ENCODE assay signal across 8 cellular contexts in the genomic region with DNA sequence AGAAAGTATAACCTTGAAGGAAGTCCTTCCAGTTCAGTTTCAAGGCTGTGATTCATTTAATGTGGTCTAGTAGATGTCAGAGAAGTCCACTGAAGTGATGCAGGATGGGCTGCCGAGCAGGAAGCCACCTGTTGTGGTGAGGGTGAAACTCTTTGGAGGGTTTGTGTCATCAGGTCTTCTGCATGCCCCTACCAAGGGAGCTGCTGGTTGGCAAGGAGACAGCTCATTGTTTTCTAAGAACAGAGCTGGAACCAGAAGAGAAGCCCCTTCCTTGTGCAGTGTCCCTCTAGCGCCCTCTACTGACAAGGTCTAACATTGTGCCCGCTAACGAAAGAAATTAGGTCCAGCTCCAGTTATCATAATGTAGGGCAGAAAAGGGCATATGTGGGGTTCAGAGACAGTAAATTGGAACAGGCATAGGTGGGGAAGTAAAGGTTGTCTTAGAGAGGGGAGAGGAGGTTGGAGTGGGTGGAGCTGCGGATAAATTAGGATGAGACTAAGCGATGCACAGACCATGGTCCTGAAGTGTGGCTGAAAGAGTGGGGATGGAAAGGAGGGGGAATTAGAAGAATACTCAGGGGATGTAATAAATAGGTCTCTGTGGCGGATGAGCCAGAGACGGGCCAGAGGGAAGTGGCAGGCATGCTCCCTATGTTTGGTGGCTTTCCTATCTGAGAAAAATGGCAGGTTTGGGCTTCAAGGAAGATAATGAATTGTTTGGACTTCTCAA.
DNase-seq lines count a peak whose midpoint lies in the region; ATAC-seq and TF ChIP-seq lines count a peak whose summit lies in the region.

No MANE protein-coding gene starts in this region.

- no peaks in the 10 kb centered on the region for H3K79me2 ChIP-seq in GM23248 (ENCODE audit: insufficient read depth)

- no peaks in the 10 kb centered on the region for H3K27me3 ChIP-seq in GM23248 (replicated peaks; ENCODE audit: insufficient read depth)
- H3K27me3 ChIP-seq in lower lobe of right lung (ENCODE audit: low read depth): peaks cover 5% of the 10 kb centered on the region
- peaks cover 13% of the 10 kb centered on the region for H3K27me3 ChIP-seq in upper lobe of right lung

- H3F3A ChIP-seq in GM23248 (ENCODE audit: insufficient read depth): no peaks in the 10 kb centered on the region

- H3K4me2 ChIP-seq in GM23248 (ENCODE audit: unreplicated experiment): no peak overlapping the region

- no peaks in the 10 kb centered on the region for H3K9me2 ChIP-seq in GM23248 (ENCODE audit: insufficient read depth)

- TF ChIP-seq CTCF in cardiac fibroblast (IDR thresholded peaks at IDR 0.05; ENCODE audit: low read depth, low read length) (peak; percentile 49), lower lobe of right lung (IDR thresholded peaks at IDR 0.05) (peak; percentile 59), upper lobe of right lung (IDR thresholded peaks at IDR 0.05) (peak; percentile 63)

- WGBS in GM23248 (ENCODE audit: low coverage in 1 of 2, low lambda C conversion rate in 2 of 2, missing lambda C conversion rate in 2 of 2), 2 experiments: 46 to 49% methylated on average over 8 of the region's 8 CpGs

- H3K4me1 ChIP-seq in GM23248 (ENCODE audit: insufficient read depth) (no peaks in the 10 kb centered on the region), lower lobe of right lung (no peaks in the 10 kb centered on the region), upper lobe of right lung (no peaks in the 10 kb centered on the region)

- no peak overlapping the region for H2AFZ ChIP-seq in GM23248

- in situ Hi-C loops in GM23248 (cut with MboI): no loop called here
- in situ Hi-C loops in KBM-7 (cut with MboI; ENCODE audit: low pct_unique_long_range_greater_than_20kb, low sequenced_read_pairs): no loop called here

- no peaks in the 10 kb centered on the region for H3K36me3 ChIP-seq in GM23248 (ENCODE audit: low read depth)
- H3K36me3 ChIP-seq in lower lobe of right lung: no peaks in the 10 kb centered on the region
- no peaks in the 10 kb centered on the region for H3K36me3 ChIP-seq in upper lobe of right lung

- H3K9ac ChIP-seq in GM23248: no peak overlapping the region

- H4K20me1 ChIP-seq in GM23248 (ENCODE audit: insufficient read depth): no peaks in the 10 kb centered on the region

- DNase-seq in stimulated activated CD4-positive, alpha-beta T cell treated with anti-CD3 and anti-CD28 coated beads, Interleukin-15, amount 100 ng/mL, for 48 hours (ENCODE audit: low read depth in 2 of 2): peak; percentile 4 to 14
- no peak for DNase-seq in stimulated activated CD4-positive, alpha-beta T cell treated with anti-CD3 and anti-CD28 coated beads, Interleukin-4, amount 100 ng/mL, for 4 hours
- peak; percentile 40 for DNase-seq in GM23248
- DNase-seq in KBM-7: peak; percentile 72
- DNase-seq in OCI-M2 (lab: John Stamatoyannopoulos, UW; ENCODE audit: unreplicated experiment): peak; percentile 1
- DNase-seq in cardiac fibroblast (ENCODE audit: low read depth in 2 of 2): peak; percentile 11
- no peak for DNase-seq in lower lobe of right lung
- DNase-seq in upper lobe of right lung: no peak

- intact Hi-C loops in lower lobe of right lung (cut with DNase I): no loop called here
- intact Hi-C loops in upper lobe of right lung (cut with DNase I): no loop called here

- H3K27ac ChIP-seq in GM23248 (no peak overlapping the region), lower lobe of right lung (no peak overlapping the region), upper lobe of right lung (no peak overlapping the region)

- H3K4me3 ChIP-seq in GM23248 (no peak overlapping the region), cardiac fibroblast (replicated peaks in 1 of 2; ENCODE audit: low read depth in 2 of 2, low read length in 2 of 2) (no peak overlapping the region), lower lobe of right lung (no peak overlapping the region), upper lobe of right lung (no peak overlapping the region)

- ATAC-seq in lower lobe of right lung (peak; percentile 41 to 64), upper lobe of right lung (peak; percentile 80)

- no peaks in the 10 kb centered on the region for H3K9me3 ChIP-seq in GM23248 (ENCODE audit: low read depth)
- H3K9me3 ChIP-seq in lower lobe of right lung: no peaks in the 10 kb centered on the region
- no peaks in the 10 kb centered on the region for H3K9me3 ChIP-seq in upper lobe of right lung

Comparison
In these comparisons a context has a peak if more than half of its experiments do, and no peak if none do; other contexts are left out.
1. DNase-seq: peak in stimulated activated CD4-positive, alpha-beta T cell treated with anti-CD3 and anti-CD28 coated beads, Interleukin-15, amount 100 ng/mL, for 48 hours (2 of 2), GM23248 (single experiment), KBM-7 (single experiment), OCI-M2 (single experiment) and cardiac fibroblast (2 of 2); none in stimulated activated CD4-positive, alpha-beta T cell treated with anti-CD3 and anti-CD28 coated beads, Interleukin-4, amount 100 ng/mL, for 4 hours (0 of 2), lower lobe of right lung (single experiment) and upper lobe of right lung (single experiment).
2. Peak in every context shown above with its lines, with median percentiles within 50 percentile points of each other: CTCF ChIP-seq.